16 cellular contexts compared by ENCODE assay signal in the genomic region with DNA sequence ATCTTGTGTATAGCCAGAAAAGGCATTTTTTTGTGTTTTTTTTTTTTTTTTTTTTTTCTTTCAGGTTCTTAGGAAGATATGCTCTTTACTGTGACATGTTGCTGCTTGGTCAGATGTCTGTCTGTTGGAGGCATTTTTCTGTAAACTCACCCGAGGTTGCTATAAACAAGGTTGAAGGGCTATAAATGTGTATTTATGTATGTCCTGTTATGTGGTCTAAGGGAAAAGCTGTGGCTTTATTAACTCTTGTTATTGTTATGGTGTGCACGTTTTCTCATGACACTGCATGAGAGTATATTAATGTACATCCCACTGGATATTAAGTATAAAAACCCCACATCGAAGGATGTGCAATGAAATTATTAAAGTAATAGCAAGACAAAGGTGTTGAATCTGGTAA.
DNase-seq lines count a peak whose midpoint lies in the region; ATAC-seq and TF ChIP-seq lines count a peak whose summit lies in the region.
"Had no signal": no experiment of that assay in that cellular context is flagged by ENCODE, and none has a peak within 500 bp of the region (broad histone marks: within the 10 kb centered on the region; RNA-seq: fewer than 3 reads in every experiment).

No MANE protein-coding gene starts in this region.

- intact Hi-C loops in lower lobe of right lung (cut with DNase I) = no loop called here
- intact Hi-C loops in PC-9 (cut with micrococcal nuclease; ENCODE audit: unreplicated experiment) = no loop called here

- no TSS peak for BruUV-seq in PC-9 (replicated peaks; lab: Mats Ljungman, UMichigan)

- H3K4me3 ChIP-seq in WERI-Rb-1 (ENCODE audit: low read depth, low read length) = no peak overlapping the region
- no peak overlapping the region for H3K4me3 ChIP-seq in lower lobe of right lung
- no peak overlapping the region for H3K4me3 ChIP-seq in upper lobe of left lung
- H3K4me3 ChIP-seq in PC-9 = no peak overlapping the region
- H3K4me3 ChIP-seq: mucosa of descending colon, stomach had no signal

- no peaks in the 10 kb centered on the region for H3K9me2 ChIP-seq in PC-9 (ENCODE audit: insufficient read depth)

- H3K9me3 Mint-ChIP-seq in activated naive CD8-positive, alpha-beta T cell treated with anti-CD3 and anti-CD28 coated beads, Interleukin-2, amount 50 U/mL, for 24 hours = no peaks in the 10 kb centered on the region
- no peaks in the 10 kb centered on the region for H3K9me3 Mint-ChIP-seq in activated naive CD8-positive, alpha-beta T cell treated with anti-CD3 and anti-CD28 coated beads for 36 hours
- H3K9me3 Mint-ChIP-seq: activated naive CD4-positive, alpha-beta T cell treated with anti-CD3 and anti-CD28 coated beads for 36 hours had no signal

- H3K4me1 Mint-ChIP-seq in activated naive CD8-positive, alpha-beta T cell treated with anti-CD3 and anti-CD28 coated beads, Interleukin-2, amount 50 U/mL, for 24 hours = peaks cover 5% of the 10 kb centered on the region
- no peaks in the 10 kb centered on the region for H3K4me1 Mint-ChIP-seq in activated naive CD8-positive, alpha-beta T cell treated with anti-CD3 and anti-CD28 coated beads for 36 hours

- no peaks in the 10 kb centered on the region for H3K9me3 ChIP-seq in WERI-Rb-1 (ENCODE audit: severe bottlenecking)
- no peaks in the 10 kb centered on the region for H3K9me3 ChIP-seq in lower lobe of right lung
- H3K9me3 ChIP-seq in upper lobe of left lung = no peaks in the 10 kb centered on the region
- no peaks in the 10 kb centered on the region for H3K9me3 ChIP-seq in PC-9 (ENCODE audit: insufficient read depth, low read depth)
- H3K9me3 ChIP-seq: mucosa of descending colon, stomach had no signal

- H3K27ac ChIP-seq in WERI-Rb-1 (peak overlapping the region; percentile 82), lower lobe of right lung (peak overlapping the region; percentile 14), upper lobe of left lung (peak overlapping the region; percentile 35 to 73 (median 60)), PC-9 (no peak overlapping the region)
- H3K27ac ChIP-seq: 22Rv1 had no signal

- H3K36me3 ChIP-seq in WERI-Rb-1 (peaks cover 38% of the 10 kb centered on the region), lower lobe of right lung (no peaks in the 10 kb centered on the region), upper lobe of left lung (peaks cover 0 to 6% (median 0%) of the 10 kb centered on the region in 4 donors), PC-9 (ENCODE audit: low read depth) (no peaks in the 10 kb centered on the region)

- no peaks in the 10 kb centered on the region for H4K20me1 ChIP-seq in PC-9 (ENCODE audit: insufficient read depth)

- no peak for TF ChIP-seq CTCF in WERI-Rb-1 (IDR thresholded peaks at IDR 0.05; ENCODE audit: low read depth, low read length)
- no peak for TF ChIP-seq CTCF in lower lobe of right lung (IDR thresholded peaks at IDR 0.05)
- no peak for TF ChIP-seq CTCF in upper lobe of left lung (IDR thresholded peaks at IDR 0.05)
- no peak for TF ChIP-seq CTCF in PC-9 (conservative IDR thresholded peaks at IDR 0.05)

- whole genome bisulfite sequencing in upper lobe of left lung, 2 donors = 68 to 72% methylated on average over 3 of the region's 3 CpGs

- POLR2A ChIA-PET in PC-9 (lab: Charles Lee; ENCODE audit: unreplicated experiment) = no interaction called here

- no peak overlapping the region for H3K4me3 Mint-ChIP-seq in activated naive CD8-positive, alpha-beta T cell treated with anti-CD3 and anti-CD28 coated beads, Interleukin-2, amount 50 U/mL, for 24 hours
- H3K4me3 Mint-ChIP-seq in activated naive CD8-positive, alpha-beta T cell treated with anti-CD3 and anti-CD28 coated beads for 36 hours = no peak overlapping the region
- H3K4me3 Mint-ChIP-seq: activated naive CD4-positive, alpha-beta T cell treated with anti-CD3 and anti-CD28 coated beads for 36 hours had no signal

- CTCF ChIA-PET in PC-9 (lab: Charles Lee) = no interaction called here

- H3F3A ChIP-seq in PC-9 (ENCODE audit: insufficient read depth, low read depth) = no peaks in the 10 kb centered on the region

- no peak overlapping the region for H3K4me2 ChIP-seq in PC-9

- H3K79me2 ChIP-seq in PC-9 (ENCODE audit: low read depth) = no peaks in the 10 kb centered on the region

- ATAC-seq in activated naive CD8-positive, alpha-beta T cell treated with anti-CD3 and anti-CD28 coated beads, Interleukin-2, amount 50 U/mL, for 24 hours = no peak
- no peak for ATAC-seq in lower lobe of right lung
- ATAC-seq in upper lobe of left lung (ENCODE audit: low FRiP score in 2 of 2) = no peak
- no peak for ATAC-seq in GM21423 (IDR thresholded peaks at IDR 0.05; ENCODE audit: unreplicated experiment)

- H3K4me1 ChIP-seq in lower lobe of right lung = peaks cover 16% of the 10 kb centered on the region
- peaks cover 17 to 35% (median 29%) of the 10 kb centered on the region in 4 donors for H3K4me1 ChIP-seq in upper lobe of left lung
- no peaks in the 10 kb centered on the region for H3K4me1 ChIP-seq in PC-9 (replicated peaks; ENCODE audit: insufficient read depth)

- no peak for TF ChIP-seq POLR2A in upper lobe of left lung (IDR thresholded peaks at IDR 0.05)

- H3K27ac Mint-ChIP-seq in activated naive CD8-positive, alpha-beta T cell treated with anti-CD3 and anti-CD28 coated beads, Interleukin-2, amount 50 U/mL, for 24 hours = peak overlapping the region; percentile 13
- H3K27ac Mint-ChIP-seq in activated naive CD8-positive, alpha-beta T cell treated with anti-CD3 and anti-CD28 coated beads for 36 hours = no peak overlapping the region
- H3K27ac Mint-ChIP-seq: activated naive CD4-positive, alpha-beta T cell treated with anti-CD3 and anti-CD28 coated beads for 36 hours had no signal

- H3K36me3 Mint-ChIP-seq in activated naive CD8-positive, alpha-beta T cell treated with anti-CD3 and anti-CD28 coated beads, Interleukin-2, amount 50 U/mL, for 24 hours (ENCODE audit: low read depth) = no peaks in the 10 kb centered on the region
- H3K36me3 Mint-ChIP-seq in activated naive CD8-positive, alpha-beta T cell treated with anti-CD3 and anti-CD28 coated beads for 36 hours = no peaks in the 10 kb centered on the region

- no peak for TF ChIP-seq EP300 in upper lobe of left lung (IDR thresholded peaks at IDR 0.05)

- H3K27me3 ChIP-seq in WERI-Rb-1 (ENCODE audit: insufficient read depth, low read depth, severe bottlenecking) = no peaks in the 10 kb centered on the region
- no peaks in the 10 kb centered on the region for H3K27me3 ChIP-seq in lower lobe of right lung (ENCODE audit: low read depth)
- no peaks in the 10 kb centered on the region for H3K27me3 ChIP-seq in upper lobe of left lung
- H3K27me3 ChIP-seq in PC-9 (ENCODE audit: insufficient read depth, low read depth) = no peaks in the 10 kb centered on the region
- H3K27me3 ChIP-seq: stomach had no signal

- H2AFZ ChIP-seq in PC-9 = no peak overlapping the region

- no peak for DNase-seq in activated naive CD8-positive, alpha-beta T cell treated with anti-CD3 and anti-CD28 coated beads, Interleukin-2, amount 50 U/mL, for 24 hours
- DNase-seq in activated naive CD8-positive, alpha-beta T cell treated with anti-CD3 and anti-CD28 coated beads for 36 hours = no peak
- no peak for DNase-seq in WERI-Rb-1
- no peak for DNase-seq in lower lobe of right lung
- no peak for DNase-seq in upper lobe of left lung
- no peak for DNase-seq in C1 segment of cervical spinal cord (lab: John Stamatoyannopoulos, UW)
- DNase-seq in PC-9 = no peak
- DNase-seq: activated CD4-positive, alpha-beta T cell treated with anti-CD3 and anti-CD28 coated beads, Interleukin-2, amount 50 U/mL, for 4 hours; activated naive CD4-positive, alpha-beta T cell treated with anti-CD3 and anti-CD28 coated beads for 36 hours; GDM1; mucosa of descending colon; NCI-H774; right cardiac atrium; stomach had no signal

- H3K27me3 Mint-ChIP-seq in activated naive CD8-positive, alpha-beta T cell treated with anti-CD3 and anti-CD28 coated beads, Interleukin-2, amount 50 U/mL, for 24 hours = peaks cover 9% of the 10 kb centered on the region
- peaks cover 11% of the 10 kb centered on the region for H3K27me3 Mint-ChIP-seq in activated naive CD8-positive, alpha-beta T cell treated with anti-CD3 and anti-CD28 coated beads for 36 hours
